Comparison of ENCODE assay signal across 1 cellular context in the genomic region with DNA sequence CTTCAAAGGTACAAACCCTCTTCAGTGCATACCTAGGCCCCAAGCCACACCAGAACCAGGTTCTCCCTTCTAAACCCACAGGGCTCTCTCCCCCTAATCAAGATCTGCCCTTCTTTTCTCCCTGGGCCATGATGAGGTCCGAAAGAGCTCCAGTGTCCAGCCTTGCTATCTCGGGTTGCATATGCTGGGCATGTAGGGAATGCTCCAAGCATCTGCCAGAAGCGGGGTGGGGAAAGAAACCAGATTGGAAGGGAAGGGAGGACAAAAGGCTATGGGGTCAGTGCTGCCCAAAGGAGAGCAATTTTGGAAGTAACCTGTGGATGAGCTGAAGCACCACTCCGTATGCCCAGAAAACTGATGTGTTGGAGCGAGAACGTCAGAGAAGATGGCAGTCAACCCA.
TF ChIP-seq lines count a peak whose summit lies in the region.

No MANE protein-coding gene starts in this region.

TF ChIP-seq in A549, 52 proteins besides CTCF, POLR2A, EP300 and RAD21:
- no peak for TF ChIP-seq EHMT2 (IDR thresholded peaks at IDR 0.05; ENCODE audit: low read depth)
- no peak for TF ChIP-seq BCL3 (IDR thresholded peaks at IDR 0.05)
- TF ChIP-seq, protein P1, sequence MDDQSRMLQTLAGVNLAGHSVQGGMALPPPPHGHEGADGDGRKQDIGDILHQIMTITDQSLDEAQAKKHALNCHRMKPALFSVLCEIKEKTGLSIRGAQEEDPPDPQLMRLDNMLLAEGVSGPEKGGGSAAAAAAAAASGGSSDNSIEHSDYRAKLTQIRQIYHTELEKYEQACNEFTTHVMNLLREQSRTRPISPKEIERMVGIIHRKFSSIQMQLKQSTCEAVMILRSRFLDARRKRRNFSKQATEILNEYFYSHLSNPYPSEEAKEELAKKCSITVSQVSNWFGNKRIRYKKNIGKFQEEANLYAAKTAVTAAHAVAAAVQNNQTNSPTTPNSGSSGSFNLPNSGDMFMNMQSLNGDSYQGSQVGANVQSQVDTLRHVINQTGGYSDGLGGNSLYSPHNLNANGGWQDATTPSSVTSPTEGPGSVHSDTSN (IDR thresholded peaks at IDR 0.05), result no peak
